Comparison of ENCODE assay signal across 1 cellular context in genomic region chr3:38164966-38165721, GRCh38.
A peak's percentile ranks its signal among the peaks of the same experiment; 100 is the strongest.
TF ChIP-seq lines count a peak whose summit lies in the region.

TSS of gene OXSR1 (plus strand) at chr3:38165537. CDS start at chr3:38165877, 340 bp downstream.

TF ChIP-seq in HepG2, 621 proteins besides CTCF, POLR2A, EP300 and RAD21 (continued from another document and continues in another):
- TF ChIP-seq SNAPC4 (CRISPR knock-in tag; IDR thresholded peaks at IDR 0.05) (no peak; the same call in 1 of the 2 replicates), ATF1 (CRISPR knock-in tag; IDR thresholded peaks at IDR 0.05) (peak; percentile 98), ZBTB26 (CRISPR knock-in tag; IDR thresholded peaks at IDR 0.05; ENCODE audit: borderline replicate concordance) (0 out of 2 replicates have a peak, but pooled peaks have one; percentile 2), ZFP90 (CRISPR knock-in tag; IDR thresholded peaks at IDR 0.05; ENCODE audit: borderline replicate concordance) (peak; percentile 76; the same call in 1 of the 2 replicates), ARID5B (CRISPR knock-in tag; IDR thresholded peaks at IDR 0.05) (no peak; the same call in 1 of the 2 replicates), HOXA7 (CRISPR knock-in tag; IDR thresholded peaks at IDR 0.05) (no peak), SIN3A (IDR thresholded peaks at IDR 0.05; ENCODE audit: borderline replicate concordance, low read depth, low read length) (peak; percentile 62; the same call in 1 of the 2 replicates), ZNF597 (CRISPR knock-in tag; IDR thresholded peaks at IDR 0.05) (no peak), ZC3H4 (CRISPR knock-in tag; IDR thresholded peaks at IDR 0.05; ENCODE audit: borderline replicate concordance) (no peak; the same call in 1 of the 2 replicates), HNRNPUL1 (IDR thresholded peaks at IDR 0.05; ENCODE audit: low read depth, low read length) (no peak), ZSCAN30 (CRISPR knock-in tag; IDR thresholded peaks at IDR 0.05) (no peak), SOX13 (IDR thresholded peaks at IDR 0.05) (no peak; the same call in 1 of the 2 replicates), SOX13 (CRISPR knock-in tag; conservative IDR thresholded peaks at IDR 0.05 in 1 of 2, IDR thresholded peaks at IDR 0.05 in 1 of 2) (peak in 1 of 2 experiments; percentile 46; a peak in 1 of 4 replicates), GATAD1 (CRISPR knock-in tag; IDR thresholded peaks at IDR 0.05) (peak; percentile 71), SKI (IDR thresholded peaks at IDR 0.05; ENCODE audit: partially characterized antibody) (no peak), NFKB2 (CRISPR knock-in tag; IDR thresholded peaks at IDR 0.05; ENCODE audit: borderline replicate concordance) (peak; percentile 73; the same call in 1 of the 2 replicates), MED8 (CRISPR knock-in tag; IDR thresholded peaks at IDR 0.05; ENCODE audit: insufficient replicate concordance) (no peak), ZNF230 (CRISPR knock-in tag; IDR thresholded peaks at IDR 0.05) (no peak), ZNF282 (IDR thresholded peaks at IDR 0.05; ENCODE audit: partially characterized antibody) (no peak), THYN1 (CRISPR knock-in tag; IDR thresholded peaks at IDR 0.05; ENCODE audit: borderline replicate concordance, low read depth) (no peak), ATM (IDR thresholded peaks at IDR 0.05; ENCODE audit: borderline replicate concordance) (no peak), STAT5B (CRISPR knock-in tag; IDR thresholded peaks at IDR 0.05) (no peak), NFATC3 (CRISPR knock-in tag; IDR thresholded peaks at IDR 0.05) (0 out of 2 replicates have a peak, but pooled peaks have one; percentile 6), PHF21A (CRISPR knock-in tag; IDR thresholded peaks at IDR 0.05) (peak; percentile 44; the same call in 1 of the 2 replicates), EZH2 (conservative IDR thresholded peaks at IDR 0.05; ENCODE audit: low read depth, low read length) (no peak), ZNF891 (CRISPR knock-in tag; IDR thresholded peaks at IDR 0.05) (peak; percentile 61; the same call in 1 of the 2 replicates), IRF2 (CRISPR knock-in tag; IDR thresholded peaks at IDR 0.05) (peak; percentile 36; the same call in 1 of the 2 replicates), ZNF629 (CRISPR knock-in tag; conservative IDR thresholded peaks at IDR 0.05) (0 out of 2 replicates have a peak, but pooled peaks have one; percentile 11), SYNCRIP (IDR thresholded peaks at IDR 0.05; ENCODE audit: insufficient read depth, low read depth, low read length) (no peak), ZNF17 (CRISPR knock-in tag; IDR thresholded peaks at IDR 0.05) (no peak), SIX4 (CRISPR knock-in tag; IDR thresholded peaks at IDR 0.05) (peak; percentile 44; the same call in 1 of the 2 replicates), ZBTB42 (CRISPR knock-in tag; IDR thresholded peaks at IDR 0.05) (no peak), ZNF451 (CRISPR knock-in tag; IDR thresholded peaks at IDR 0.05) (peak; percentile 21; the same call in 1 of the 2 replicates), LBX2 (CRISPR knock-in tag; IDR thresholded peaks at IDR 0.05; ENCODE audit: borderline replicate concordance) (peak; percentile 46; the same call in 1 of the 2 replicates), CREM (IDR thresholded peaks at IDR 0.05) (peak; percentile 99), CREM (CRISPR knock-in tag; IDR thresholded peaks at IDR 0.05) (peak; percentile 79), U2AF2 (IDR thresholded peaks at IDR 0.05; ENCODE audit: low read depth, low read length) (no peak), ZNF569 (CRISPR knock-in tag; IDR thresholded peaks at IDR 0.05; ENCODE audit: borderline replicate concordance) (0 out of 2 replicates have a peak, but pooled peaks have one; percentile 26), ZNF251 (CRISPR knock-in tag; IDR thresholded peaks at IDR 0.05) (no peak), CCAR2 (optimal IDR thresholded peaks at IDR 0.05; ENCODE audit: low read depth, low read length) (no peak), MTF1 (CRISPR knock-in tag; IDR thresholded peaks at IDR 0.05) (0 out of 2 replicates have a peak, but pooled peaks have one; percentile 28), SAP130 (CRISPR knock-in tag; IDR thresholded peaks at IDR 0.05; ENCODE audit: low read depth) (peak; percentile 82), TGIF2 (CRISPR knock-in tag; IDR thresholded peaks at IDR 0.05) (no peak; the same call in 1 of the 2 replicates), ZNF850 (CRISPR knock-in tag; conservative IDR thresholded peaks at IDR 0.05) (no peak), NRL (CRISPR knock-in tag; IDR thresholded peaks at IDR 0.05; ENCODE audit: borderline replicate concordance) (no peak; the same call in 1 of the 2 replicates), ZNF292 (CRISPR knock-in tag; IDR thresholded peaks at IDR 0.05; ENCODE audit: borderline replicate concordance, low read depth) (no peak), PREB (CRISPR knock-in tag; IDR thresholded peaks at IDR 0.05) (no peak), POLR2AphosphoS5 (IDR thresholded peaks at IDR 0.05; ENCODE audit: low read depth, low read length) (peak; percentile 77), ZNF598 (CRISPR knock-in tag; IDR thresholded peaks at IDR 0.05; ENCODE audit: borderline replicate concordance) (no peak), ZNF589 (CRISPR knock-in tag; conservative IDR thresholded peaks at IDR 0.05) (no peak), ZNF660 (CRISPR knock-in tag; IDR thresholded peaks at IDR 0.05; ENCODE audit: borderline replicate concordance, low read depth) (no peak), CEBPB (IDR thresholded peaks at IDR 0.05; ENCODE audit: borderline replicate concordance, low read depth, low read length) (no peak), ZNF280D (CRISPR knock-in tag; IDR thresholded peaks at IDR 0.05) (peak; percentile 84), ZNF329 (CRISPR knock-in tag; IDR thresholded peaks at IDR 0.05; ENCODE audit: low read depth) (peak; percentile 22; the same call in 1 of the 2 replicates), SCMH1 (CRISPR knock-in tag; IDR thresholded peaks at IDR 0.05; ENCODE audit: borderline replicate concordance) (no peak)
